6 cellular contexts compared by ENCODE assay signal in genomic region chr4:73765296-73765695, GRCh38. TPM values are rescaled to one million over a fixed set of nuclear protein-coding genes. Genes with fewer than 3 reads are reported as not detected.
"Had no signal": no experiment of that assay in that cellular context is flagged by ENCODE, and none has a peak within 500 bp of the region (broad histone marks: within the 10 kb centered on the region; RNA-seq: fewer than 3 reads in every experiment).

No MANE protein-coding gene starts in this region.

- FAIRE-seq: H1, H54, HTR-8/SVneo, K562 had no signal

- DNase-seq: H9 had no signal

- ATAC-seq: GM23338, K562 had no signal

- H3K4me3 ChIP-seq: GM23338, K562 had no signal

RNA-seq across cellular contexts. Expression of gene CXCL8, which starts 24.9 kb away (rescaled TPM):
- total RNA-seq: GM23338, H1, H9 had no signal
- polyA plus RNA-seq: H1 had no signal
